Comparison of ENCODE assay signal across 8 cellular contexts in genomic region chr11:112227471-112227870, GRCh38. TPM values are rescaled to one million over a fixed set of nuclear protein-coding genes. Genes with fewer than 3 reads are reported as not detected.
A peak's percentile ranks its signal among the peaks of the same experiment; 100 is the strongest.
DNase-seq lines count a peak whose midpoint lies in the region; ATAC-seq and TF ChIP-seq lines count a peak whose summit lies in the region.
"Had no signal": no experiment of that assay in that cellular context is flagged by ENCODE, and none has a peak within 500 bp of the region (broad histone marks: within the 10 kb centered on the region; RNA-seq: fewer than 3 reads in every experiment).

No MANE protein-coding gene starts in this region.

- CTCF ChIA-PET in activated CD8-positive, alpha-beta T cell treated with anti-CD3 and anti-CD28 coated beads, Interleukin-2, amount 10 ng/mL, durations not matched to agents 7 days and 5 days (lab: Charles Lee) = interaction anchor here (1.3 to 10.3 kb wide), 2 partner anchors 8 to 54 kb away, joined by 4 to 264 read pairs; no protein-coding TSS in a partner anchor

- no peaks in the 10 kb centered on the region for H3K36me3 ChIP-seq in hepatocyte (replicated peaks; ENCODE audit: insufficient read depth, low read depth)

- no peaks in the 10 kb centered on the region for H3K4me1 ChIP-seq in hepatocyte (ENCODE audit: insufficient read depth)

- no peaks in the 10 kb centered on the region for H3K9me2 ChIP-seq in hepatocyte (replicated peaks; ENCODE audit: insufficient read depth)

- no peak for ATAC-seq in activated CD8-positive, alpha-beta T cell treated with anti-CD3 and anti-CD28 coated beads, Interleukin-2, amount 10 ng/mL, durations not matched to agents 7 days and 5 days
- no peak for ATAC-seq in stimulated activated effector memory CD8-positive, alpha-beta T cell treated with anti-CD3 and anti-CD28 coated beads, Interleukin-12 subunit alpha, Interleukin-12 subunit beta, amount 100 ng/mL, for 72 hours
- no peak for ATAC-seq in GM19395 (IDR thresholded peaks at IDR 0.05; ENCODE audit: unreplicated experiment)

- peaks cover 37% of the 10 kb centered on the region for H3K79me2 ChIP-seq in hepatocyte

- no peaks in the 10 kb centered on the region for H3K9me3 Mint-ChIP-seq in activated CD8-positive, alpha-beta T cell treated with anti-CD3 and anti-CD28 coated beads, Interleukin-2, amount 10 ng/mL, durations not matched to agents 7 days and 5 days (ENCODE audit: insufficient read depth)
- H3K9me3 Mint-ChIP-seq in stimulated activated effector memory CD8-positive, alpha-beta T cell treated with anti-CD3 and anti-CD28 coated beads, Interleukin-12 subunit alpha, Interleukin-12 subunit beta, amount 100 ng/mL, for 72 hours = no peaks in the 10 kb centered on the region

- peaks cover 17% of the 10 kb centered on the region for H3K4me1 Mint-ChIP-seq in activated CD8-positive, alpha-beta T cell treated with anti-CD3 and anti-CD28 coated beads, Interleukin-2, amount 10 ng/mL, durations not matched to agents 7 days and 5 days (ENCODE audit: low read depth)
- H3K4me1 Mint-ChIP-seq in stimulated activated effector memory CD8-positive, alpha-beta T cell treated with anti-CD3 and anti-CD28 coated beads, Interleukin-12 subunit alpha, Interleukin-12 subunit beta, amount 100 ng/mL, for 72 hours = peaks cover 12% of the 10 kb centered on the region

- H2AFZ ChIP-seq in hepatocyte = no peak overlapping the region

- H3K27ac ChIP-seq in hepatocyte = no peak overlapping the region

- 74% methylated on average over 4 of the region's 4 CpGs for WGBS in hepatocyte (ENCODE audit: low lambda C conversion rate, missing lambda C conversion rate)

- H3K4me3 ChIP-seq in HFF-Myc (replicated peaks; ENCODE audit: low read depth, low read length) (peak overlapping the region; percentile 77), hepatocyte (no peak overlapping the region)

- peak overlapping the region; percentile 96 for H3K27ac Mint-ChIP-seq in activated CD8-positive, alpha-beta T cell treated with anti-CD3 and anti-CD28 coated beads, Interleukin-2, amount 10 ng/mL, durations not matched to agents 7 days and 5 days
- H3K27ac Mint-ChIP-seq in stimulated activated effector memory CD8-positive, alpha-beta T cell treated with anti-CD3 and anti-CD28 coated beads, Interleukin-12 subunit alpha, Interleukin-12 subunit beta, amount 100 ng/mL, for 72 hours = peak overlapping the region; percentile 96

- H3K27me3 Mint-ChIP-seq in activated CD8-positive, alpha-beta T cell treated with anti-CD3 and anti-CD28 coated beads, Interleukin-2, amount 10 ng/mL, durations not matched to agents 7 days and 5 days (ENCODE audit: low read depth) = no peaks in the 10 kb centered on the region

- H3K36me3 Mint-ChIP-seq in activated CD8-positive, alpha-beta T cell treated with anti-CD3 and anti-CD28 coated beads, Interleukin-2, amount 10 ng/mL, durations not matched to agents 7 days and 5 days (ENCODE audit: low read depth) = peaks cover 32% of the 10 kb centered on the region
- H3K36me3 Mint-ChIP-seq in stimulated activated effector memory CD8-positive, alpha-beta T cell treated with anti-CD3 and anti-CD28 coated beads, Interleukin-12 subunit alpha, Interleukin-12 subunit beta, amount 100 ng/mL, for 72 hours = peaks cover 46% of the 10 kb centered on the region

- no peaks in the 10 kb centered on the region for H3K9me3 ChIP-seq in hepatocyte (ENCODE audit: low read depth)

- peak overlapping the region; percentile 73 for H3K4me3 Mint-ChIP-seq in activated CD8-positive, alpha-beta T cell treated with anti-CD3 and anti-CD28 coated beads, Interleukin-2, amount 10 ng/mL, durations not matched to agents 7 days and 5 days
- peak overlapping the region; percentile 85 for H3K4me3 Mint-ChIP-seq in stimulated activated effector memory CD8-positive, alpha-beta T cell treated with anti-CD3 and anti-CD28 coated beads, Interleukin-12 subunit alpha, Interleukin-12 subunit beta, amount 100 ng/mL, for 72 hours

- no peaks in the 10 kb centered on the region for H4K20me1 ChIP-seq in hepatocyte (ENCODE audit: insufficient read depth, poor library complexity, severe bottlenecking)

- peak overlapping the region; percentile 78 for H3K4me2 ChIP-seq in hepatocyte

- TF ChIP-seq CTCF in HFF-Myc (IDR thresholded peaks at IDR 0.05; ENCODE audit: low read depth, low read length, missing control alignments) (no peak), hepatocyte (IDR thresholded peaks at IDR 0.05; ENCODE audit: poor library complexity) (no peak)

- no peak for DNase-seq in HFF-Myc (ENCODE audit: extremely low read depth, low read depth)
- no peak for DNase-seq in activated CD8-positive, alpha-beta T cell treated with anti-CD3 and anti-CD28 coated beads, Interleukin-2, amount 10 ng/mL, durations not matched to agents 7 days and 5 days
- DNase-seq in hepatocyte (ENCODE audit: low spot score) = no peak
- DNase-seq in stimulated activated effector memory CD8-positive, alpha-beta T cell treated with anti-CD3 and anti-CD28 coated beads, Interleukin-12 subunit alpha, Interleukin-12 subunit beta, amount 100 ng/mL, for 72 hours (ENCODE audit: low spot score in 2 of 2) = no peak
- DNase-seq in inferior parietal cortex (ENCODE audit: extremely low spot score) = no peak
- DNase-seq in NCI-H187 (lab: John Stamatoyannopoulos, UW) = no peak

- H3K27me3 ChIP-seq in hepatocyte = no peaks in the 10 kb centered on the region

- POLR2A ChIA-PET in activated CD8-positive, alpha-beta T cell treated with anti-CD3 and anti-CD28 coated beads, Interleukin-2, amount 10 ng/mL, durations not matched to agents 7 days and 5 days (lab: Charles Lee) = interaction anchor here (1.0 kb wide), 1 partner anchor 9 kb away, joined by 3 read pairs; no protein-coding TSS in a partner anchor

RNA-seq across cellular contexts. Expression of gene PTS, which starts 1.2 kb away (rescaled TPM):
- total RNA-seq in activated CD8-positive, alpha-beta T cell treated with anti-CD3 and anti-CD28 coated beads, Interleukin-2, amount 10 ng/mL, durations not matched to agents 7 days and 5 days = 10 to 100 TPM; 19.8 to 20.8 TPM
- total RNA-seq in hepatocyte = 37.5 and 44.3 TPM in 2 replicates
- 81.7 and 84.6 TPM in 2 replicates for polyA plus RNA-seq in hepatocyte

RNA-seq across cellular contexts. Expression of gene PLET1, which starts 33.2 kb away (rescaled TPM):
- total RNA-seq in activated CD8-positive, alpha-beta T cell treated with anti-CD3 and anti-CD28 coated beads, Interleukin-2, amount 10 ng/mL, durations not matched to agents 7 days and 5 days = not detected
- total RNA-seq in hepatocyte = not detected in 2 replicates
- 0.34 TPM in 1 of 2 replicates, not detected in the other for polyA plus RNA-seq in hepatocyte
- total RNA-seq: pulmonary artery endothelial cell had no signal

RNA-seq across cellular contexts. Expression of gene BCO2, which starts 52.2 kb away (rescaled TPM):
- 1 to 10 TPM; 1.3 to 1.9 TPM for total RNA-seq in activated CD8-positive, alpha-beta T cell treated with anti-CD3 and anti-CD28 coated beads, Interleukin-2, amount 10 ng/mL, durations not matched to agents 7 days and 5 days
- total RNA-seq in hepatocyte = 23.9 and 30.8 TPM in 2 replicates
- polyA plus RNA-seq in hepatocyte = 39.1 and 64.5 TPM in 2 replicates
